Comparison of ENCODE assay signal across 11 cellular contexts in the genomic region with DNA sequence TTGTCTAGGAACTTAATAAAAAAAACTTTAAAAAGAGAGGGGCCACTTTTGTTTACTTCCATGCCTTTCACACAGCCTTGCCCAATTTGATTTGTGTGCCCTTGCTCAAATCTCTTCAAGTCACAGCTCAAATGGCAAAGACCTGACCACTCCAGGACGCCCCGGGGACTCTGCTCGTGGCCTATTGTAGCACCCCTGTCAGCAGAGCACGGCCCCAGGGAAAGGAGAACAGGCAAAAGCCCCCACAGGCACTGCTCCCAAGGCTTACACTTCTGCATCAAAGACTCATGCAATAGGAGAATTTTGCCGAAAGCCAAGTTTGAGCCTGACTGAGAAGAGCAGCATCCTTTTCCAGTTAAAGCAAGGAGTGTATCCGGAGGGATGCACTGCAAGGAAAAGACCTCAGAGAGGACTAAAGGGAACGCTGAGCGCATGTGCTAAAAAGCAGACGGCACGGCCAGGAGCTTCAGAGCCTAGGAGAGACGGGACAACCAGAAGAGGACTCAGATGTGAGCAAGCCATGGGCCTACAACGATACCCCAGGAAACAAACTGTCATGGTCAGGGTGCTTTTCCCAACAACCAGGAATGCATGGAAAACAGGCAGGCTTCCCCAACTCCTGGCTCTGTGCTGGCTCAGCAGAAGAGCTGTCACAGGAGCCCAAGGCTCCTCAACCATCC. TPM values are rescaled to one million over a fixed set of nuclear protein-coding genes. Genes with fewer than 3 reads are reported as not detected.
DNase-seq lines count a peak whose midpoint lies in the region; ATAC-seq and TF ChIP-seq lines count a peak whose summit lies in the region.
"Had no signal": no experiment of that assay in that cellular context is flagged by ENCODE, and none has a peak within 500 bp of the region (broad histone marks: within the 10 kb centered on the region; RNA-seq: fewer than 3 reads in every experiment).

No MANE protein-coding gene starts in this region.

- H3K27ac Mint-ChIP-seq in activated naive CD4-positive, alpha-beta T cell treated with anti-CD3 and anti-CD28 coated beads, Interleukin-2, amount 50 U/mL, for 24 hours: no peak overlapping the region
- H3K27ac Mint-ChIP-seq in chondrocyte (ENCODE audit: unreplicated experiment) (peak overlapping the region; percentile 96), type B pancreatic cell (no peak overlapping the region)
- peak overlapping the region in 5 of 10 donors; percentile 33 to 83 (median 60) for H3K27ac Mint-ChIP-seq in naive thymus-derived CD8-positive, alpha-beta T cell

- H3K36me3 Mint-ChIP-seq in activated naive CD4-positive, alpha-beta T cell treated with anti-CD3 and anti-CD28 coated beads, Interleukin-2, amount 50 U/mL, for 24 hours: no peaks in the 10 kb centered on the region
- H3K36me3 Mint-ChIP-seq in chondrocyte (ENCODE audit: low read depth) (no peaks in the 10 kb centered on the region), type B pancreatic cell (peaks cover 5% of the 10 kb centered on the region)
- H3K36me3 Mint-ChIP-seq in naive thymus-derived CD8-positive, alpha-beta T cell: peaks cover 0 to 15% (median 0%) of the 10 kb centered on the region in 3 donors

- H3K9me3 Mint-ChIP-seq in activated naive CD4-positive, alpha-beta T cell treated with anti-CD3 and anti-CD28 coated beads, Interleukin-2, amount 50 U/mL, for 24 hours: no peaks in the 10 kb centered on the region
- H3K9me3 Mint-ChIP-seq in chondrocyte (ENCODE audit: low read depth): no peaks in the 10 kb centered on the region
- H3K9me3 Mint-ChIP-seq in naive thymus-derived CD8-positive, alpha-beta T cell: no peaks in the 10 kb centered on the region
- H3K9me3 Mint-ChIP-seq in type B pancreatic cell: no peaks in the 10 kb centered on the region

- no peak for TF ChIP-seq CTCF in chondrocyte (IDR thresholded peaks at IDR 0.05)
- no peak for TF ChIP-seq CTCF in type B pancreatic cell (conservative IDR thresholded peaks at IDR 0.05)
- no peak for TF ChIP-seq CTCF in GM13976 (IDR thresholded peaks at IDR 0.05; ENCODE audit: borderline replicate concordance, control extremely low read depth, extremely low read depth, insufficient read depth, missing control alignments)

- no peak for ATAC-seq in naive thymus-derived CD8-positive, alpha-beta T cell
- ATAC-seq in GM19324 (IDR thresholded peaks at IDR 0.05; ENCODE audit: low FRiP score, unreplicated experiment): no peak

- POLR2A ChIA-PET in naive thymus-derived CD8-positive, alpha-beta T cell (lab: Charles Lee): interaction anchor here (0.6 kb wide), 1 partner anchor 82 kb away, joined by 3 read pairs; no protein-coding TSS in a partner anchor

- peaks cover 97% of the 10 kb centered on the region for H3K4me1 Mint-ChIP-seq in activated naive CD4-positive, alpha-beta T cell treated with anti-CD3 and anti-CD28 coated beads, Interleukin-2, amount 50 U/mL, for 24 hours
- H3K4me1 Mint-ChIP-seq in chondrocyte (ENCODE audit: low read depth) (peaks cover 88% of the 10 kb centered on the region), type B pancreatic cell (ENCODE audit: unreplicated experiment) (peaks cover 81% of the 10 kb centered on the region)
- peaks cover 62 to 98% (median 96%) of the 10 kb centered on the region in 4 donors for H3K4me1 Mint-ChIP-seq in naive thymus-derived CD8-positive, alpha-beta T cell

- DNase-seq in activated naive CD4-positive, alpha-beta T cell (lab: John Stamatoyannopoulos, UW): no peak
- DNase-seq in chondrocyte (ENCODE audit: low spot score) (no peak), type B pancreatic cell (ENCODE audit: extremely low spot score, unreplicated experiment) (no peak), SHP77 treated with DMSO at 0.1 percent for 48 hours (lab: John Stamatoyannopoulos, UW) (no peak), GM13976 (ENCODE audit: low spot score) (no peak)
- no peak for DNase-seq in naive thymus-derived CD8-positive, alpha-beta T cell
- DNase-seq: NCI-H1417 treated with DMSO at 0.1 percent for 48 hours; NCI-H774; stimulated activated naive CD4-positive, alpha-beta T cell had no signal

- H3K27me3 Mint-ChIP-seq in activated naive CD4-positive, alpha-beta T cell treated with anti-CD3 and anti-CD28 coated beads, Interleukin-2, amount 50 U/mL, for 24 hours: no peaks in the 10 kb centered on the region
- H3K27me3 Mint-ChIP-seq in chondrocyte (ENCODE audit: low read depth): no peaks in the 10 kb centered on the region
- H3K27me3 Mint-ChIP-seq in naive thymus-derived CD8-positive, alpha-beta T cell: no peaks in the 10 kb centered on the region
- H3K27me3 Mint-ChIP-seq in type B pancreatic cell: no peaks in the 10 kb centered on the region

- peak overlapping the region; percentile 52 for H3K4me3 Mint-ChIP-seq in activated naive CD4-positive, alpha-beta T cell treated with anti-CD3 and anti-CD28 coated beads, Interleukin-2, amount 50 U/mL, for 24 hours
- H3K4me3 Mint-ChIP-seq in chondrocyte (ENCODE audit: unreplicated experiment) (peak overlapping the region; percentile 38), type B pancreatic cell (peak overlapping the region; percentile 53)
- H3K4me3 Mint-ChIP-seq in naive thymus-derived CD8-positive, alpha-beta T cell: peak overlapping the region in 9 of 10 donors; percentile 15 to 68 (median 53)

- in situ Hi-C loops in GM13976 (cut with MboI; ENCODE audit: low sequenced_read_pairs, unreplicated experiment): no loop called here

RNA-seq across cellular contexts. Expression of a gene that starts 8.2 kb away (rescaled TPM):
- total RNA-seq in chondrocyte (59.2 to 64.0 TPM (median 60.7 TPM) in 3 replicates), type B pancreatic cell (ENCODE audit: low replicate concordance) (85.1 and 93.6 TPM in 2 replicates)
- 100 to 1,000 TPM; 153 to 167 TPM for total RNA-seq in naive thymus-derived CD8-positive, alpha-beta T cell
- 10 to 100 TPM in 1 of 3 donors, 1 to 10 TPM in 2; 2.9 to 12.0 (median 6.4) TPM for polyA plus RNA-seq in naive thymus-derived CD8-positive, alpha-beta T cell
